Comparison of ENCODE assay signal across 21 cellular contexts in genomic region chr1:56137829-56138505, GRCh38.
DNase-seq lines count a peak whose midpoint lies in the region; ATAC-seq, FAIRE-seq and TF ChIP-seq lines count a peak whose summit lies in the region.
"Had no signal": no experiment of that assay in that cellular context is flagged by ENCODE, and none has a peak within 500 bp of the region (broad histone marks: within the 10 kb centered on the region; RNA-seq: fewer than 3 reads in every experiment).

No MANE protein-coding gene starts in this region.

- H3K4me2 ChIP-seq in mesenchymal stem cell (ENCODE audit: low read length, poor library complexity, severe bottlenecking) (no peak overlapping the region), H9 (ENCODE audit: insufficient read depth, insufficient read length, low read length) (no peak overlapping the region)

- H3K27ac ChIP-seq in ACC112 (ENCODE audit: low read depth, low read length) (peak overlapping the region; percentile 86), mesenchymal stem cell (ENCODE audit: low read length, poor library complexity, severe bottlenecking) (no peak overlapping the region), H9 (ENCODE audit: insufficient read length, low read depth, low read length) (no peak overlapping the region), pancreas (no peak overlapping the region)
- H3K27ac ChIP-seq in effector memory CD4-positive, alpha-beta T cell (ENCODE audit: insufficient read depth, low read length, poor library complexity, severe bottlenecking): no peak overlapping the region
- H3K27ac ChIP-seq: heart right ventricle, SJSA1, uterus had no signal

- intact Hi-C loops in pancreas (cut with DNase I): no loop called here

- no peak overlapping the region for H2BK20ac ChIP-seq in H9 (ENCODE audit: low read depth, low read length, poor library complexity, severe bottlenecking)

- H3K27me3 ChIP-seq in ACC112 (ENCODE audit: insufficient read depth, low read length) (no peaks in the 10 kb centered on the region), mesenchymal stem cell (ENCODE audit: control insufficient read depth in 1 of 2, insufficient read depth in 1 of 2, low read length in 2 of 2) (no peaks in the 10 kb centered on the region), H9 (ENCODE audit: insufficient read depth, low read length) (no peaks in the 10 kb centered on the region), pancreas (no peaks in the 10 kb centered on the region)
- no peaks in the 10 kb centered on the region for H3K27me3 ChIP-seq in effector memory CD4-positive, alpha-beta T cell (replicated peaks; ENCODE audit: control insufficient read depth, insufficient read depth, low read length, poor library complexity, severe bottlenecking)
- H3K27me3 ChIP-seq: heart right ventricle, SJSA1, uterus had no signal

- no peaks in the 10 kb centered on the region for H3K27me3 Mint-ChIP-seq in chondrocyte (ENCODE audit: low read depth)
- peaks cover 5% of the 10 kb centered on the region for H3K27me3 Mint-ChIP-seq in H9 (ENCODE audit: low read depth)
- H3K27me3 Mint-ChIP-seq: activated CD4-positive, alpha-beta memory T cell treated with anti-CD3 and anti-CD28 coated beads for 36 hours; CD4-positive, CD25-positive, alpha-beta regulatory T cell had no signal

- no peak overlapping the region for H3K4ac ChIP-seq in mesenchymal stem cell (ENCODE audit: low read depth in 1 of 2, low read length in 2 of 2)
- H3K4ac ChIP-seq in H9 (ENCODE audit: low read depth, low read length): no peak overlapping the region

- peak overlapping the region; percentile 38 for H3K27ac Mint-ChIP-seq in chondrocyte (ENCODE audit: unreplicated experiment)
- H3K27ac Mint-ChIP-seq in H9: 0 out of 7 replicates have a peak overlapping the region, but pooled peaks of 1 of the 3 experiments have one; percentile 30
- H3K27ac Mint-ChIP-seq: activated B cell treated with CpG ODN at 0.5 μM for 24 hours; activated CD4-positive, alpha-beta memory T cell treated with anti-CD3 and anti-CD28 coated beads for 36 hours; CD4-positive, CD25-positive, alpha-beta regulatory T cell had no signal

- H2BK12ac ChIP-seq in mesenchymal stem cell (ENCODE audit: low read length in 2 of 2) (no peak overlapping the region), H9 (ENCODE audit: insufficient read length, low read depth, low read length) (no peak overlapping the region)

- H3K4me3 Mint-ChIP-seq in chondrocyte (ENCODE audit: unreplicated experiment) (no peak overlapping the region), H9 (no peak overlapping the region)
- H3K4me3 Mint-ChIP-seq: activated B cell treated with CpG ODN at 0.5 μM for 24 hours; activated CD4-positive, alpha-beta memory T cell treated with anti-CD3 and anti-CD28 coated beads for 36 hours had no signal

- H3K4me1 ChIP-seq in ACC112 (ENCODE audit: control insufficient read depth, insufficient read depth, low read length, unreplicated experiment): peaks cover 14% of the 10 kb centered on the region
- H3K4me1 ChIP-seq in mesenchymal stem cell (ENCODE audit: control insufficient read depth, insufficient read depth, low read depth, low read length): peaks cover 1% of the 10 kb centered on the region
- no peaks in the 10 kb centered on the region for H3K4me1 ChIP-seq in H9 (ENCODE audit: insufficient read depth, low read length)
- H3K4me1 ChIP-seq in pancreas: no peaks in the 10 kb centered on the region
- no peaks in the 10 kb centered on the region for H3K4me1 ChIP-seq in effector memory CD4-positive, alpha-beta T cell (ENCODE audit: control insufficient read depth, insufficient read depth, low read length, poor library complexity, severe bottlenecking)
- H3K4me1 ChIP-seq: uterus had no signal

- no peak overlapping the region for H3K18ac ChIP-seq in mesenchymal stem cell (ENCODE audit: low read depth in 1 of 2, low read length in 2 of 2)
- no peak overlapping the region for H3K18ac ChIP-seq in H9 (ENCODE audit: insufficient read length, low read depth, low read length)

- H4K5ac ChIP-seq in H9 (ENCODE audit: insufficient read length, low read depth, low read length): no peak overlapping the region

- H4K8ac ChIP-seq in mesenchymal stem cell (ENCODE audit: low read length) (no peak overlapping the region), H9 (replicated peaks; ENCODE audit: insufficient read length, low read depth, low read length) (no peak overlapping the region)

- H3K56ac ChIP-seq in H9 (ENCODE audit: insufficient read length, low read depth, low read length): no peak overlapping the region

- H4K20me1 ChIP-seq in H9 (ENCODE audit: control insufficient read depth, insufficient read depth, insufficient read length): no peaks in the 10 kb centered on the region

- H3K4me3 ChIP-seq in ACC112 (ENCODE audit: low read depth, low read length): peak overlapping the region; percentile 55
- no peak overlapping the region for H3K4me3 ChIP-seq in mesenchymal stem cell (ENCODE audit: insufficient read depth in 1 of 2, low read depth in 1 of 2, low read length in 2 of 2)
- no peak overlapping the region for H3K4me3 ChIP-seq in pancreas
- no peak overlapping the region for H3K4me3 ChIP-seq in effector memory CD4-positive, alpha-beta T cell (ENCODE audit: insufficient read depth, low read depth, low read length, poor library complexity, severe bottlenecking)
- H3K4me3 ChIP-seq: heart right ventricle, SJSA1, uterus had no signal

- H3K36me3 ChIP-seq in ACC112 (ENCODE audit: insufficient read depth, low read length) (no peaks in the 10 kb centered on the region), mesenchymal stem cell (ENCODE audit: control insufficient read depth in 1 of 2, insufficient read depth in 2 of 2, low read depth in 1 of 2, low read length in 2 of 2) (no peaks in the 10 kb centered on the region), pancreas (no peaks in the 10 kb centered on the region)
- H3K36me3 ChIP-seq in effector memory CD4-positive, alpha-beta T cell (ENCODE audit: control insufficient read depth, insufficient read depth, low read length): no peaks in the 10 kb centered on the region
- H3K36me3 ChIP-seq: heart right ventricle, SJSA1, uterus had no signal

- no peaks in the 10 kb centered on the region for H3K79me1 ChIP-seq in mesenchymal stem cell (replicated peaks; ENCODE audit: low read length, poor library complexity, severe bottlenecking)
- H3K79me1 ChIP-seq in H9 (ENCODE audit: insufficient read depth, low read depth, low read length, poor library complexity, severe bottlenecking): no peaks in the 10 kb centered on the region

- H3K79me2 ChIP-seq in ACC112 (ENCODE audit: control insufficient read depth, insufficient read depth, low read length, unreplicated experiment) (no peaks in the 10 kb centered on the region), H9 (ENCODE audit: insufficient read depth, low read length) (no peaks in the 10 kb centered on the region)

- peak; percentile 30 for TF ChIP-seq CTCF in chondrocyte (IDR thresholded peaks at IDR 0.05)
- no peak for TF ChIP-seq CTCF in H9 (conservative IDR thresholded peaks at IDR 0.05)
- TF ChIP-seq CTCF in pancreas (IDR thresholded peaks at IDR 0.05): no peak

- H3K9me3 Mint-ChIP-seq in chondrocyte (ENCODE audit: low read depth) (no peaks in the 10 kb centered on the region), H9 (no peaks in the 10 kb centered on the region)
- H3K9me3 Mint-ChIP-seq: activated B cell treated with CpG ODN at 0.5 μM for 24 hours; activated CD4-positive, alpha-beta memory T cell treated with anti-CD3 and anti-CD28 coated beads for 36 hours had no signal

- DNase-seq in RPMI7951 (ENCODE audit: low read depth) (peak; percentile 69), chondrocyte (ENCODE audit: low spot score) (no peak), mesenchymal stem cell (peak; percentile 37), H9 (no peak), pancreas (no peak)
- no peak for DNase-seq in activated CD4-positive, alpha-beta T cell treated with anti-CD3 and anti-CD28 coated beads for 1 hour
- no peak for DNase-seq in effector memory CD4-positive, alpha-beta T cell
- DNase-seq: activated B cell treated with CpG ODN at 0.5 μM for 24 hours; activated CD4-positive, alpha-beta memory T cell treated with anti-CD3 and anti-CD28 coated beads for 36 hours; activated gamma-delta T cell treated with Interleukin-2 at 50 U/mL for 16 hours; activated T-cell treated with anti-CD3 and anti-CD28 coated beads for 4 hours; CD4-positive, CD25-positive, alpha-beta regulatory T cell; cerebellar nuclear complex; GDM1; heart right ventricle; left ventricle myocardium superior; NCI-H1694; NCI-H774; uterus had no signal

- H2BK15ac ChIP-seq in mesenchymal stem cell (ENCODE audit: low read depth, poor library complexity, severe bottlenecking): no peak overlapping the region
- H2BK15ac ChIP-seq in H9 (ENCODE audit: low read depth, low read length): no peak overlapping the region

- no CpG with 5 or more reads among the region's 5 CpGs for WGBS in mesenchymal stem cell
- no CpG with 5 or more reads among the region's 5 CpGs for whole genome bisulfite sequencing in H9 (ENCODE audit: extremely low coverage, insufficient read length, low lambda C conversion rate)
- 46 to 59% methylated on average over 5 of the region's 5 CpGs for WGBS in pancreas, 2 donors

- H2AFZ ChIP-seq in ACC112 (ENCODE audit: low read length, unreplicated experiment): no peak overlapping the region
- no peak overlapping the region for H2AFZ ChIP-seq in mesenchymal stem cell (ENCODE audit: low read depth, low read length)
- H2AFZ ChIP-seq in H9 (ENCODE audit: low read length): no peak overlapping the region

- H3T11ph ChIP-seq in H9 (ENCODE audit: low read length): no peak overlapping the region

- no peak overlapping the region for H2AK5ac ChIP-seq in mesenchymal stem cell (ENCODE audit: low read length, severe bottlenecking)
- H2AK5ac ChIP-seq in H9 (ENCODE audit: insufficient read length, low read length): no peak overlapping the region

- H3K14ac ChIP-seq in mesenchymal stem cell (ENCODE audit: low read length in 2 of 2) (no peak overlapping the region), H9 (ENCODE audit: insufficient read depth, low read length) (no peak overlapping the region)

- H2BK5ac ChIP-seq in mesenchymal stem cell (ENCODE audit: low read depth, low read length, poor library complexity, severe bottlenecking) (no peak overlapping the region), H9 (ENCODE audit: insufficient read length, low read length) (no peak overlapping the region)

- no peak for FAIRE-seq in pancreas (lab: Jason Lieb, UNC)

- no peak overlapping the region for H4K91ac ChIP-seq in mesenchymal stem cell (ENCODE audit: low read length)
- H4K91ac ChIP-seq in H9 (ENCODE audit: insufficient read length, low read depth, low read length): no peak overlapping the region

- no peaks in the 10 kb centered on the region for H3K23me2 ChIP-seq in H9 (ENCODE audit: insufficient read length, low read depth, low read length, poor library complexity, severe bottlenecking)

- H3K9me3 ChIP-seq in mesenchymal stem cell (ENCODE audit: control insufficient read depth, low read length): no peaks in the 10 kb centered on the region
- no peaks in the 10 kb centered on the region for H3K9me3 ChIP-seq in H9 (ENCODE audit: control insufficient read depth, low read depth, low read length)
- no peaks in the 10 kb centered on the region for H3K9me3 ChIP-seq in pancreas
- H3K9me3 ChIP-seq in effector memory CD4-positive, alpha-beta T cell (ENCODE audit: control insufficient read depth, low read length): no peaks in the 10 kb centered on the region
- H3K9me3 ChIP-seq: heart right ventricle, SJSA1, uterus had no signal

- no peak overlapping the region for H3K23ac ChIP-seq in mesenchymal stem cell (ENCODE audit: low read length in 2 of 2)
- H3K23ac ChIP-seq in H9 (ENCODE audit: insufficient read length, low read depth, low read length): no peak overlapping the region

- H3K36me3 Mint-ChIP-seq in chondrocyte (ENCODE audit: low read depth): no peaks in the 10 kb centered on the region
- no peaks in the 10 kb centered on the region for H3K36me3 Mint-ChIP-seq in H9 (ENCODE audit: insufficient read depth in 1 of 3, low read depth in 3 of 3)
- H3K36me3 Mint-ChIP-seq: activated CD4-positive, alpha-beta memory T cell treated with anti-CD3 and anti-CD28 coated beads for 36 hours; CD4-positive, CD25-positive, alpha-beta regulatory T cell had no signal

- H3K9ac ChIP-seq in mesenchymal stem cell (ENCODE audit: low read length) (peak overlapping the region; percentile 25), H9 (ENCODE audit: extremely low read depth, insufficient read length, low read length) (no peak overlapping the region)

- no peak overlapping the region for H2BK120ac ChIP-seq in mesenchymal stem cell (ENCODE audit: low read depth, low read length)
- no peak overlapping the region for H2BK120ac ChIP-seq in H9 (ENCODE audit: low read depth, low read length, poor library complexity, severe bottlenecking)

- peaks cover 17% of the 10 kb centered on the region for H3K4me1 Mint-ChIP-seq in chondrocyte (ENCODE audit: low read depth)
- H3K4me1 Mint-ChIP-seq in H9: peaks cover 4 to 6% of the 10 kb centered on the region in 2 experiments; a peak in 2 of 4 replicates
- H3K4me1 Mint-ChIP-seq: CD4-positive, CD25-positive, alpha-beta regulatory T cell had no signal

- no peak for ATAC-seq in pancreas
- ATAC-seq: heart right ventricle, left ventricle myocardium superior had no signal

Comparison
In these comparisons a context has a peak if more than half of its experiments do, and no peak if none do; other contexts are left out.
1. DNase-seq: peak in RPMI7951 (single experiment) and mesenchymal stem cell (single experiment); none in chondrocyte (single experiment), activated CD4-positive, alpha-beta T cell treated with anti-CD3 and anti-CD28 coated beads for 1 hour (single experiment), H9 (single experiment), pancreas (0 of 6) and effector memory CD4-positive, alpha-beta T cell (0 of 3).